Comparison of ENCODE assay signal across 8 cellular contexts in the genomic region with DNA sequence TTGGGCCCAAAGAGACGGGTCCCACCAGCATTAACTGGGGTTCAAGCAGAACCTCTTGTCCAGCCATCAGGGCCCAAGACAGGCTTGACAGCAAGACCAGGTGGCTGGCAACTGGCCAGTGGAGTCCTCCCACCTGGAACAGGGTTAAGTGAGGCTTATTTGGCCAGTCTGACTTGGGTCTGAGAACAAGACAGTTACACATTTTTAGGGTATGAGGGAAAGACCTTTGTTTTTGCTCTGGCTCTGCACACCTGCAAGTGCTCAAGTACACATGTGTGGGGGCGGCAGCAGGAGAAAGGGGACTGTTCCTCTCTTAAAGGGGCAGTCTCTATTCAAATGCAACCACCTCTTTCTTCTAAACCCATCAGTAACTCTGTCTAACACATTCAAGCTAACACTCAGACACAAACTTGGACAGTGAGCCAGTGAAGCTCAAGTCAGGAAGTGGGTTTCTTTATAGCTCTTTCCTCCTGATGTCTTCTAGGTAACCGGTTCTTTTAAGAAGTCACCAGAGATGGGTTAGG.
DNase-seq lines count a peak whose midpoint lies in the region; ATAC-seq lines count a peak whose summit lies in the region.

No MANE protein-coding gene starts in this region.

- peaks cover 99% of the 10 kb centered on the region for H3K4me1 Mint-ChIP-seq in activated CD4-positive, alpha-beta memory T cell treated with anti-CD3 and anti-CD28 coated beads, Interleukin-2, amount 10 ng/mL, durations not matched to agents 7 days and 5 days

- peak overlapping the region; percentile 44 for H3K4me3 Mint-ChIP-seq in activated CD4-positive, alpha-beta memory T cell treated with anti-CD3 and anti-CD28 coated beads, Interleukin-2, amount 10 ng/mL, durations not matched to agents 7 days and 5 days

- CTCF ChIA-PET in activated CD4-positive, alpha-beta memory T cell treated with anti-CD3 and anti-CD28 coated beads, Interleukin-2, amount 10 ng/mL, durations not matched to agents 7 days and 5 days (lab: Charles Lee), result interaction anchor here (1.0 to 6.5 kb wide), 13 partner anchors 13 to 359 kb away, joined by 3 to 51 read pairs (median 7); no protein-coding TSS in a partner anchor

- peak overlapping the region; percentile 80 for H3K27ac Mint-ChIP-seq in activated CD4-positive, alpha-beta memory T cell treated with anti-CD3 and anti-CD28 coated beads, Interleukin-2, amount 10 ng/mL, durations not matched to agents 7 days and 5 days

- DNase-seq in activated naive CD4-positive, alpha-beta T cell treated with Interleukin-2 at 50 U/mL for 16 hours, result peak; percentile 48
- no peak for DNase-seq in activated naive CD4-positive, alpha-beta T cell (lab: John Stamatoyannopoulos, UW)
- no peak for DNase-seq in activated CD4-positive, alpha-beta memory T cell treated with anti-CD3 and anti-CD28 coated beads, Interleukin-2, amount 10 ng/mL, durations not matched to agents 7 days and 5 days
- DNase-seq in stimulated activated CD4-positive, alpha-beta T cell treated with anti-CD3 and anti-CD28 coated beads, Interleukin-2, amount 100 ng/mL, for 24 hours, result peak; percentile 51 to 57
- DNase-seq in hippocampal formation (lab: John Stamatoyannopoulos, UW) (no peak), GDM1 (lab: John Stamatoyannopoulos, UW) (no peak), NCI-H1436 treated with DMSO at 0.1 percent for 48 hours (lab: John Stamatoyannopoulos, UW) (no peak)

- no peaks in the 10 kb centered on the region for H3K27me3 Mint-ChIP-seq in activated CD4-positive, alpha-beta memory T cell treated with anti-CD3 and anti-CD28 coated beads, Interleukin-2, amount 10 ng/mL, durations not matched to agents 7 days and 5 days

- no peaks in the 10 kb centered on the region for H3K9me3 Mint-ChIP-seq in activated CD4-positive, alpha-beta memory T cell treated with anti-CD3 and anti-CD28 coated beads, Interleukin-2, amount 10 ng/mL, durations not matched to agents 7 days and 5 days

- H3K36me3 Mint-ChIP-seq in activated CD4-positive, alpha-beta memory T cell treated with anti-CD3 and anti-CD28 coated beads, Interleukin-2, amount 10 ng/mL, durations not matched to agents 7 days and 5 days (ENCODE audit: low read depth), result peaks cover 98% of the 10 kb centered on the region

- ATAC-seq in HG03025 (IDR thresholded peaks at IDR 0.05; ENCODE audit: low FRiP score, unreplicated experiment), result peak; percentile 55

- POLR2A ChIA-PET in activated CD4-positive, alpha-beta memory T cell treated with anti-CD3 and anti-CD28 coated beads, Interleukin-2, amount 10 ng/mL, durations not matched to agents 7 days and 5 days (lab: Charles Lee), result interaction anchor here (0.9 to 21.4 kb wide), 20 partner anchors 11 to 433 kb away, joined by 3 to 884 read pairs (median 8); a partner anchor contains a TSS

Comparison
In these comparisons a context has a peak if more than half of its experiments do, and no peak if none do; other contexts are left out.
1. DNase-seq: peak in activated naive CD4-positive, alpha-beta T cell treated with Interleukin-2 at 50 U/mL for 16 hours (single experiment) and stimulated activated CD4-positive, alpha-beta T cell treated with anti-CD3 and anti-CD28 coated beads, Interleukin-2, amount 100 ng/mL, for 24 hours (2 of 2); none in activated naive CD4-positive, alpha-beta T cell (0 of 4), activated CD4-positive, alpha-beta memory T cell treated with anti-CD3 and anti-CD28 coated beads, Interleukin-2, amount 10 ng/mL, durations not matched to agents 7 days and 5 days (single experiment), hippocampal formation (0 of 2), GDM1 (single experiment) and NCI-H1436 treated with DMSO at 0.1 percent for 48 hours (single experiment).